ENCODE assay signal across 8 cellular contexts in genomic region chr1:2229921-2230700, GRCh38. TPM values are rescaled to one million over a fixed set of nuclear protein-coding genes. Genes with fewer than 3 reads are reported as not detected.
DNase-seq lines count a peak whose midpoint lies in the region; ATAC-seq, FAIRE-seq and TF ChIP-seq lines count a peak whose summit lies in the region.

No MANE protein-coding gene starts in this region.

- 0 out of 2 replicates have a peak, but pooled peaks cover 8% of the 10 kb centered on the region for H4K20me1 ChIP-seq in GM12878 (ENCODE audit: control insufficient read depth, insufficient read depth)
- peaks cover 52% of the 10 kb centered on the region for H4K20me1 ChIP-seq in keratinocyte (ENCODE audit: control insufficient read depth, extremely low read depth, insufficient read depth, low read length)

- RAD21 ChIA-PET in GM12878 (lab: Charles Lee; ENCODE audit: unreplicated experiment): interaction anchor here (3.3 kb wide), 1 partner anchor 71 kb away, joined by 9 read pairs; no protein-coding TSS in a partner anchor

- H3K4me3 ChIP-seq in AG09309 (ENCODE audit: control insufficient read depth, low read depth, low read length): peak overlapping the region; percentile 94
- H3K4me3 ChIP-seq in GM12878: peak overlapping the region; percentile 82
- H3K4me3 ChIP-seq in keratinocyte (ENCODE audit: control insufficient read depth in 2 of 3, extremely low read depth in 1 of 3, insufficient read depth in 2 of 3, low read depth in 1 of 3, low read length in 3 of 3): peak overlapping the region; percentile 54 to 88 (median 87)

- H2AFZ ChIP-seq in GM12878 (ENCODE audit: control insufficient read depth, low read depth, low read length) (no peak overlapping the region), keratinocyte (ENCODE audit: control insufficient read depth, low read length) (no peak overlapping the region)

- DNase-seq in AG09309 (ENCODE audit: low read depth) (no peak), GM12878 (ENCODE audit: low read depth, low spot score) (no peak), keratinocyte (ENCODE audit: low read depth, low spot score) (no peak), omental fat pad (ENCODE audit: low spot score) (no peak), foreskin melanocyte (no peak), SHP77 (lab: John Stamatoyannopoulos, UW) (no peak)
- DNase-seq in stimulated activated naive B cell treated with anti-CD40 and anti-IgM and Interleukin-4, amounts not matched to agents 10 μg/mL and 1 μg/mL and 100 μg/mL, for 72 hours: no peak

- no peak for TF ChIP-seq CTCF in AG09309 (IDR thresholded peaks at IDR 0.05; ENCODE audit: control insufficient read depth, insufficient read depth, low read depth, low read length, missing control alignments)
- no peak for TF ChIP-seq CTCF in GM12878 (IDR thresholded peaks at IDR 0.05 in 2 of 3, conservative IDR thresholded peaks at IDR 0.05 in 1 of 3; ENCODE audit: control insufficient read depth in 2 of 3, extremely low read depth in 1 of 3, insufficient read depth in 1 of 3, low read depth in 3 of 3, low read length in 3 of 3)
- TF ChIP-seq CTCF in keratinocyte (optimal IDR thresholded peaks at IDR 0.05 in 1 of 3, IDR thresholded peaks at IDR 0.05 in 1 of 3, conservative IDR thresholded peaks at IDR 0.05 in 1 of 3; ENCODE audit: extremely low read depth in 1 of 3, insufficient read depth in 2 of 3, low read length in 3 of 3): no peak
- TF ChIP-seq CTCF in omental fat pad (IDR thresholded peaks at IDR 0.05): no peak

- CTCF ChIA-PET in GM12878 (lab: Yijun Ruan, JAX): interaction anchor here (1.2 kb wide), 1 partner anchor 70 kb away, joined by 3 read pairs; no protein-coding TSS in a partner anchor

- ATAC-seq in GM12878: no peak
- no peak for ATAC-seq in stimulated activated naive B cell treated with anti-CD40 and anti-IgM and Interleukin-4, amounts not matched to agents 10 μg/mL and 1 μg/mL and 100 μg/mL, for 72 hours (replicated peaks)
- no peak for ATAC-seq in omental fat pad (ENCODE audit: low FRiP score)

- H3K4me2 ChIP-seq in GM12878 (ENCODE audit: control insufficient read depth, insufficient read depth) (peak overlapping the region; percentile 97), keratinocyte (ENCODE audit: control insufficient read depth, extremely low read depth, insufficient read depth, low read depth, low read length) (peak overlapping the region; percentile 88)

- 65% methylated on average over 29 of the region's 32 CpGs for WGBS in GM12878 (ENCODE audit: insufficient coverage, insufficient replicate concordance, low lambda C conversion rate, missing lambda C conversion rate)

- H3K27ac Mint-ChIP-seq in IgD-negative memory B cell: peak overlapping the region in 2 of 3 donors; percentile 99
- peak overlapping the region; percentile 73 for H3K27ac Mint-ChIP-seq in stimulated activated naive B cell treated with anti-CD40 and anti-IgM and Interleukin-4, amounts not matched to agents 10 μg/mL and 1 μg/mL and 100 μg/mL, for 72 hours

- in situ Hi-C loops in GM12878 (cut with MboI): no loop called here

- FAIRE-seq in GM12878 (lab: Jason Lieb, UNC) (no peak), keratinocyte (lab: Jason Lieb, UNC) (no peak)

- peaks cover 25 to 41% (median 41%) of the 10 kb centered on the region in 3 donors for H3K4me1 Mint-ChIP-seq in IgD-negative memory B cell
- H3K4me1 Mint-ChIP-seq in stimulated activated naive B cell treated with anti-CD40 and anti-IgM and Interleukin-4, amounts not matched to agents 10 μg/mL and 1 μg/mL and 100 μg/mL, for 72 hours: peaks cover 46 to 67% of the 10 kb centered on the region in 2 donors

- H3K9me1 ChIP-seq in keratinocyte (ENCODE audit: control insufficient read depth, extremely low read depth, insufficient read depth, low read length): no peaks in the 10 kb centered on the region

- no peak for TF ChIP-seq RAD21 in GM12878 (IDR thresholded peaks at IDR 0.05; ENCODE audit: insufficient read depth, low read depth, low read length)

- H3K27ac ChIP-seq in GM12878 (ENCODE audit: control insufficient read depth, insufficient read depth) (no peak overlapping the region), keratinocyte (ENCODE audit: control insufficient read depth, insufficient read depth, low read length) (peak overlapping the region; percentile 75)

- POLR2A ChIA-PET in GM12878 (lab: Charles Lee): interaction anchor here (1.0 kb wide), 1 partner anchor 31 kb away, joined by 3 read pairs; no protein-coding TSS in a partner anchor

- H3K36me3 Mint-ChIP-seq in IgD-negative memory B cell: no peaks in the 10 kb centered on the region
- peaks cover 4 to 25% of the 10 kb centered on the region in 2 donors for H3K36me3 Mint-ChIP-seq in stimulated activated naive B cell treated with anti-CD40 and anti-IgM and Interleukin-4, amounts not matched to agents 10 μg/mL and 1 μg/mL and 100 μg/mL, for 72 hours

- no peak for TF ChIP-seq POLR2A in GM12878 (IDR thresholded peaks at IDR 0.05; ENCODE audit: low read depth, low read length)

- peaks cover 60% of the 10 kb centered on the region for H3K79me2 ChIP-seq in GM12878 (ENCODE audit: control insufficient read depth, insufficient read depth, low read length)
- H3K79me2 ChIP-seq in keratinocyte (ENCODE audit: control insufficient read depth, insufficient read depth, low read length): peaks cover 66% of the 10 kb centered on the region

- H3K9ac ChIP-seq in GM12878 (ENCODE audit: control insufficient read depth, insufficient read depth, low read length): peak overlapping the region; percentile 39; the same call in 1 of the 2 replicates
- peak overlapping the region; percentile 88 for H3K9ac ChIP-seq in keratinocyte (ENCODE audit: control insufficient read depth, extremely low read depth, insufficient read depth, low read length)

- H3K36me3 ChIP-seq in GM12878 (ENCODE audit: control insufficient read depth in 2 of 2, insufficient read depth in 2 of 2, low read length in 1 of 2) (no peaks in the 10 kb centered on the region; a peak in 1 of 4 replicates), keratinocyte (ENCODE audit: control insufficient read depth in 2 of 2, extremely low read depth in 1 of 2, insufficient read depth in 2 of 2, low read length in 2 of 2) (no peaks in the 10 kb centered on the region)

- no peak for TF ChIP-seq EP300 in GM12878 (IDR thresholded peaks at IDR 0.05; ENCODE audit: borderline replicate concordance in 1 of 2, control insufficient read depth in 1 of 2, low read depth in 2 of 2, low read length in 2 of 2)

- no peaks in the 10 kb centered on the region for H3K9me3 Mint-ChIP-seq in IgD-negative memory B cell
- H3K9me3 Mint-ChIP-seq in stimulated activated naive B cell treated with anti-CD40 and anti-IgM and Interleukin-4, amounts not matched to agents 10 μg/mL and 1 μg/mL and 100 μg/mL, for 72 hours: no peaks in the 10 kb centered on the region

- H3K4me3 Mint-ChIP-seq in IgD-negative memory B cell: peak overlapping the region; percentile 94 to 99 (median 97)
- H3K4me3 Mint-ChIP-seq in stimulated activated naive B cell treated with anti-CD40 and anti-IgM and Interleukin-4, amounts not matched to agents 10 μg/mL and 1 μg/mL and 100 μg/mL, for 72 hours: peak overlapping the region; percentile 92 to 94

- peaks cover 30% of the 10 kb centered on the region for H3K4me1 ChIP-seq in GM12878 (ENCODE audit: control insufficient read depth, insufficient read depth, low read length)
- H3K4me1 ChIP-seq in keratinocyte (ENCODE audit: control insufficient read depth, extremely low read depth, insufficient read depth, low read length): peaks cover 41% of the 10 kb centered on the region

- no peaks in the 10 kb centered on the region for H3K27me3 ChIP-seq in GM12878 (replicated peaks in 1 of 2; ENCODE audit: control insufficient read depth in 2 of 2, insufficient read depth in 2 of 2, low read length in 1 of 2)
- no peaks in the 10 kb centered on the region for H3K27me3 ChIP-seq in keratinocyte (ENCODE audit: control insufficient read depth, extremely low read depth, insufficient read depth, low read length)

- H3K9me3 ChIP-seq in GM12878 (replicated peaks; ENCODE audit: control insufficient read depth, insufficient read depth, low read length) (no peaks in the 10 kb centered on the region), keratinocyte (ENCODE audit: control insufficient read depth, low read depth, low read length) (no peaks in the 10 kb centered on the region)

- intact Hi-C loops in GM12878 (cut with micrococcal nuclease; ENCODE audit: unreplicated experiment): loop anchor here (5.0 to 10.0 kb wide), 2 partner anchors 65 to 82 kb away; no protein-coding TSS in a partner anchor

- dilution Hi-C loops in keratinocyte (cut with MboI; ENCODE audit: extremely low pct_ligation_motif_present, low sequenced_read_pairs): no loop called here

- H3K27me3 Mint-ChIP-seq in IgD-negative memory B cell: no peaks in the 10 kb centered on the region
- H3K27me3 Mint-ChIP-seq in stimulated activated naive B cell treated with anti-CD40 and anti-IgM and Interleukin-4, amounts not matched to agents 10 μg/mL and 1 μg/mL and 100 μg/mL, for 72 hours: no peaks in the 10 kb centered on the region

- SMC1A ChIA-PET in GM12878 (lab: Charles Lee; ENCODE audit: uncharacterized antibody, unreplicated experiment): no interaction called here

- BruUV-seq in GM12878 (replicated peaks; lab: Mats Ljungman, UMichigan): TSS peak; percentile 54

RNA-seq across cellular contexts. Expression of gene SKI, which starts 2.0 kb away (rescaled TPM):
- polyA plus RNA-seq in IgD-negative memory B cell (0.78 TPM), GM12878 (2011; rRNA removed) (0.99 and 1.4 TPM in 2 replicates), GM12878 (2014; fragmentation: Illumina TruSeq; extraction: Trizol) (2.4 and 3.8 TPM in 2 replicates), GM12878 (2014; fragmentation: Nextera tagmentation; extraction: Ambion mirVana) (under 1 TPM; 0.03 to 0.07 TPM), GM12878 (2014; rRNA removed) (4.8 and 5.2 TPM in 2 replicates), GM12878 (2016; fragmentation: Nextera tagmentation; extraction: Ambion mirVana) (under 1 TPM; 0.18 to 0.54 TPM), keratinocyte (3.8 to 10.1 TPM (median 4.8 TPM) in 3 replicates)
- 11.9 and 13.5 TPM in 2 replicates for total RNA-seq in GM12878 (2013; cell fraction: nucleolus; rRNA removed)
- total RNA-seq in GM12878 (2014; rRNA removed) (2.1 and 3.2 TPM in 2 replicates), GM12878 (2014; rRNA removed; fragmentation: Illumina TruSeq; extraction: Trizol) (0.54 and 0.55 TPM in 2 replicates), GM12878 (2021) (11.6 and 14.9 TPM in 2 replicates), omental fat pad (10 to 100 TPM; 35.3 to 54.0 (median 47.3) TPM)
- 1.7 TPM for polyA plus RNA-seq in GM12878 (2011; ENCODE audit: low read depth)
- 1.7 and 2.1 TPM in 2 replicates for polyA plus RNA-seq in GM12878 (2011; cell fraction: cytosol; rRNA removed)
- 4.9 and 8.7 TPM in 2 replicates for polyA plus RNA-seq in GM12878 (2011; cell fraction: nucleus; rRNA removed)
- polyA plus RNA-seq in GM12878 (2012): 4.4 and 4.7 TPM in 2 replicates
- polyA minus RNA-seq in GM12878 (2011; rRNA and poly(A)+ RNA removed): 1.0 and 2.2 TPM in 2 replicates
- polyA minus RNA-seq in GM12878 (2011; cell fraction: cytosol; rRNA and poly(A)+ RNA removed): 2.9 and 3.6 TPM in 2 replicates
- polyA minus RNA-seq in GM12878 (2011; cell fraction: nucleus; rRNA and poly(A)+ RNA removed): 3.9 and 4.3 TPM in 2 replicates
- 3.4 TPM for polyA plus RNA-seq in keratinocyte (2011; ENCODE audit: low read depth)
- 6.8 and 10.6 TPM in 2 replicates for polyA plus RNA-seq in keratinocyte (2011; cell fraction: cytosol; rRNA removed)
- polyA plus RNA-seq in keratinocyte (2011; cell fraction: nucleus; rRNA removed): 18.4 and 21.5 TPM in 2 replicates
- 12.2 and 22.1 TPM in 2 replicates for polyA plus RNA-seq in keratinocyte (2012; ENCODE audit: low replicate concordance)
- polyA minus RNA-seq in keratinocyte: 4.8 to 19.5 TPM (median 6.1 TPM) in 3 replicates
- 25.5 TPM for polyA minus RNA-seq in keratinocyte (2011; cell fraction: cytosol; rRNA and poly(A)+ RNA removed)
- 15.9 and 20.3 TPM in 2 replicates for polyA minus RNA-seq in keratinocyte (2011; cell fraction: nucleus; rRNA and poly(A)+ RNA removed)

RNA-seq across cellular contexts. Expression of gene FAAP20, which starts 35.5 kb away (rescaled TPM):
- polyA plus RNA-seq in IgD-negative memory B cell (78.2 TPM), GM12878 (2011; rRNA removed) (2.6 and 7.0 TPM in 2 replicates), GM12878 (2014; fragmentation: Illumina TruSeq; extraction: Trizol) (0.43 and 2.6 TPM in 2 replicates), GM12878 (2014; fragmentation: Nextera tagmentation; extraction: Ambion mirVana) (1 to 10 TPM in 1 of 2 experiments, under 1 TPM in 1; 0.79 to 1.2 TPM), GM12878 (2014; rRNA removed) (89.9 and 91.8 TPM in 2 replicates), GM12878 (2016; fragmentation: Nextera tagmentation; extraction: Ambion mirVana) (10 to 100 TPM; 57.2 to 60.2 TPM), keratinocyte (7.3 to 13.7 TPM (median 8.9 TPM) in 3 replicates)
- total RNA-seq in GM12878 (2013; cell fraction: nucleolus; rRNA removed): 13.3 and 16.5 TPM in 2 replicates
- total RNA-seq in GM12878 (2014; rRNA removed) (32.5 and 34.7 TPM in 2 replicates), GM12878 (2014; rRNA removed; fragmentation: Illumina TruSeq; extraction: Trizol) (3.6 and 4.4 TPM in 2 replicates), GM12878 (2021) (68.5 and 71.2 TPM in 2 replicates), omental fat pad (10 to 100 TPM; 14.2 to 24.9 (median 21.8) TPM)
- polyA plus RNA-seq in GM12878 (2011; ENCODE audit: low read depth): 7.1 TPM
- 13.0 and 30.7 TPM in 2 replicates for polyA plus RNA-seq in GM12878 (2011; cell fraction: cytosol; rRNA removed)
- 20.8 and 30.9 TPM in 2 replicates for polyA plus RNA-seq in GM12878 (2011; cell fraction: nucleus; rRNA removed)
- 26.3 and 32.4 TPM in 2 replicates for polyA plus RNA-seq in GM12878 (2012)
- polyA minus RNA-seq in GM12878 (2011; rRNA and poly(A)+ RNA removed): 1.5 and 4.7 TPM in 2 replicates
- 3.3 and 9.1 TPM in 2 replicates for polyA minus RNA-seq in GM12878 (2011; cell fraction: cytosol; rRNA and poly(A)+ RNA removed)
- 5.6 and 10.3 TPM in 2 replicates for polyA minus RNA-seq in GM12878 (2011; cell fraction: nucleus; rRNA and poly(A)+ RNA removed)
- 4.0 TPM for polyA plus RNA-seq in keratinocyte (2011; ENCODE audit: low read depth)
- polyA plus RNA-seq in keratinocyte (2011; cell fraction: cytosol; rRNA removed): 5.3 and 17.8 TPM in 2 replicates
- 8.9 and 13.7 TPM in 2 replicates for polyA plus RNA-seq in keratinocyte (2011; cell fraction: nucleus; rRNA removed)
- polyA plus RNA-seq in keratinocyte (2012; ENCODE audit: low replicate concordance): 17.9 and 25.7 TPM in 2 replicates
- 2.7 to 3.6 TPM (median 3.0 TPM) in 3 replicates for polyA minus RNA-seq in keratinocyte
- polyA minus RNA-seq in keratinocyte (2011; cell fraction: cytosol; rRNA and poly(A)+ RNA removed): 10.6 TPM
- 3.6 and 4.6 TPM in 2 replicates for polyA minus RNA-seq in keratinocyte (2011; cell fraction: nucleus; rRNA and poly(A)+ RNA removed)
